ENCODE assay signal across 1 cellular context in the genomic region with DNA sequence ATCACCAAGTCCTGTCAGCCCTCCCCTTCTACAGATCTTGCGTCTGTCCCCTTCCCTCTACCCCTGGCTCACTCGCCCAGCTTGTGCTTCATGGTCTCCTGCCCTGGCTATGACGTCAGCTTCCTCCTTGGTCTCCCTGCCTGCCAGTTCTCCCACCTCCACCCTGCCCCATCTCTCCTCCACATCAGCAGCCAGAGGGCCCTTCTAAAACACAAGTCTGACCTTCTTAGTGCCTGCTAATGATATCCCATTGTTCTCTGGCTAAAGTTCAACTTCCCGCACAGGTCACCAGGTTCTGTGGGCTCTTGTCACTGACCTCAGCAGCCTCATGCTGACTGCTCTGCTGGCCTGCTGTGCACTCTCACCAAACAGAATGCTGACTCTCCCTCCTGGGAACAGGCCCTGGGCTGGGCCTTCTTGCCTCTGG.
TF ChIP-seq lines count a peak whose summit lies in the region.

No MANE protein-coding gene starts in this region.

TF ChIP-seq in HepG2, 621 proteins besides CTCF, POLR2A, EP300 and RAD21:
- TF ChIP-seq, protein P1, sequence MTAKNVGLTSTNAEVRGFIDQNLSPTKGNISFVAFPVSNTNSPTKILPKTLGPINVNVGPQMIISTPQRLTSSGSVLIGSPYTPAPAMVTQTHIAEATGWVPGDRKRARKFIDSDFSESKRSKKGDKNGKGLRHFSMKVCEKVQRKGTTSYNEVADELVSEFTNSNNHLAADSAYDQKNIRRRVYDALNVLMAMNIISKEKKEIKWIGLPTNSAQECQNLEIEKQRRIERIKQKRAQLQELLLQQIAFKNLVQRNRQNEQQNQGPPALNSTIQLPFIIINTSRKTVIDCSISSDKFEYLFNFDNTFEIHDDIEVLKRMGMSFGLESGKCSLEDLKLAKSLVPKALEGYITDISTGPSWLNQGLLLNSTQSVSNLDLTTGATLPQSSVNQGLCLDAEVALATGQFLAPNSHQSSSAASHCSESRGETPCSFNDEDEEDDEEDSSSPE (CRISPR knock-in tag; IDR thresholded peaks at IDR 0.05): no peak
- TF ChIP-seq IKZF1 (IDR thresholded peaks at IDR 0.05) (no peak), NAIF1 (CRISPR knock-in tag; IDR thresholded peaks at IDR 0.05; ENCODE audit: borderline replicate concordance) (no peak), CREB1 (IDR thresholded peaks at IDR 0.05) (peak; percentile 94), CREB1 (CRISPR knock-in tag; IDR thresholded peaks at IDR 0.05) (no peak), SOX6 (IDR thresholded peaks at IDR 0.05) (no peak), SOX6 (CRISPR knock-in tag; IDR thresholded peaks at IDR 0.05) (peak; percentile 59), ZNF292 (CRISPR knock-in tag; IDR thresholded peaks at IDR 0.05; ENCODE audit: borderline replicate concordance, low read depth) (peak; percentile 53; the same call in 1 of the 2 replicates), MXD4 (CRISPR knock-in tag; IDR thresholded peaks at IDR 0.05) (no peak), RELA (CRISPR knock-in tag; IDR thresholded peaks at IDR 0.05) (no peak), ZNF335 (CRISPR knock-in tag; IDR thresholded peaks at IDR 0.05) (0 out of 2 replicates have a peak, but pooled peaks have one; percentile 26), ATF7 (IDR thresholded peaks at IDR 0.05) (peak; percentile 92), ATF7 (CRISPR knock-in tag; IDR thresholded peaks at IDR 0.05) (no peak), FOXC1 (CRISPR knock-in tag; IDR thresholded peaks at IDR 0.05; ENCODE audit: borderline replicate concordance) (no peak), CCDC6 (CRISPR knock-in tag; IDR thresholded peaks at IDR 0.05) (no peak), PCBP1 (IDR thresholded peaks at IDR 0.05; ENCODE audit: borderline replicate concordance, low read depth, low read length) (no peak), SNAPC2 (CRISPR knock-in tag; IDR thresholded peaks at IDR 0.05) (no peak), NBN (conservative IDR thresholded peaks at IDR 0.05) (no peak), SALL1 (CRISPR knock-in tag; IDR thresholded peaks at IDR 0.05) (0 out of 2 replicates have a peak, but pooled peaks have one; percentile 28), SOX13 (IDR thresholded peaks at IDR 0.05) (no peak), SOX13 (CRISPR knock-in tag; conservative IDR thresholded peaks at IDR 0.05 in 1 of 2, IDR thresholded peaks at IDR 0.05 in 1 of 2) (peak in 1 of 2 experiments; percentile 61; a peak in 1 of 4 replicates), HNF4A (CRISPR knock-in tag; IDR thresholded peaks at IDR 0.05) (peak; percentile 23; the same call in 1 of the 2 replicates), GATA4 (IDR thresholded peaks at IDR 0.05; ENCODE audit: borderline replicate concordance, low read depth) (no peak), DMAP1 (CRISPR knock-in tag; IDR thresholded peaks at IDR 0.05) (no peak), ARNT2 (CRISPR knock-in tag; IDR thresholded peaks at IDR 0.05; ENCODE audit: low read depth) (no peak), HNRNPUL1 (IDR thresholded peaks at IDR 0.05; ENCODE audit: low read depth, low read length) (no peak), PHF21A (CRISPR knock-in tag; IDR thresholded peaks at IDR 0.05) (no peak), SOX5 (CRISPR knock-in tag; IDR thresholded peaks at IDR 0.05; ENCODE audit: borderline replicate concordance) (peak; percentile 45), U2AF1 (optimal IDR thresholded peaks at IDR 0.05; ENCODE audit: low read depth, low read length) (no peak)
- TF ChIP-seq, protein P2, sequence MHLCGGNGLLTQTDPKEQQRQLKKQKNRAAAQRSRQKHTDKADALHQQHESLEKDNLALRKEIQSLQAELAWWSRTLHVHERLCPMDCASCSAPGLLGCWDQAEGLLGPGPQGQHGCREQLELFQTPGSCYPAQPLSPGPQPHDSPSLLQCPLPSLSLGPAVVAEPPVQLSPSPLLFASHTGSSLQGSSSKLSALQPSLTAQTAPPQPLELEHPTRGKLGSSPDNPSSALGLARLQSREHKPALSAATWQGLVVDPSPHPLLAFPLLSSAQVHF (CRISPR knock-in tag; IDR thresholded peaks at IDR 0.05): no peak
- TF ChIP-seq, protein P3, sequence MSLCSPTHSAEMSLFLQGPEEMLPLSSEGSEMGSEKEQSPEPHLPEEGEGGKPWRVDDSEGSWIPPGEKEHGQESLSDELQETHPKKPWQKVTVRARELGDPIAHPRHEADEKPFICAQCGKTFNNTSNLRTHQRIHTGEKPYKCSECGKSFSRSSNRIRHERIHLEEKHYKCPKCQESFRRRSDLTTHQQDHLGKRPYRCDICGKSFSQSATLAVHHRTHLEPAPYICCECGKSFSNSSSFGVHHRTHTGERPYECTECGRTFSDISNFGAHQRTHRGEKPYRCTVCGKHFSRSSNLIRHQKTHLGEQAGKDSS (CRISPR knock-in tag; IDR thresholded peaks at IDR 0.05; ENCODE audit: borderline replicate concordance, low read depth): no peak
- TF ChIP-seq, protein P4, sequence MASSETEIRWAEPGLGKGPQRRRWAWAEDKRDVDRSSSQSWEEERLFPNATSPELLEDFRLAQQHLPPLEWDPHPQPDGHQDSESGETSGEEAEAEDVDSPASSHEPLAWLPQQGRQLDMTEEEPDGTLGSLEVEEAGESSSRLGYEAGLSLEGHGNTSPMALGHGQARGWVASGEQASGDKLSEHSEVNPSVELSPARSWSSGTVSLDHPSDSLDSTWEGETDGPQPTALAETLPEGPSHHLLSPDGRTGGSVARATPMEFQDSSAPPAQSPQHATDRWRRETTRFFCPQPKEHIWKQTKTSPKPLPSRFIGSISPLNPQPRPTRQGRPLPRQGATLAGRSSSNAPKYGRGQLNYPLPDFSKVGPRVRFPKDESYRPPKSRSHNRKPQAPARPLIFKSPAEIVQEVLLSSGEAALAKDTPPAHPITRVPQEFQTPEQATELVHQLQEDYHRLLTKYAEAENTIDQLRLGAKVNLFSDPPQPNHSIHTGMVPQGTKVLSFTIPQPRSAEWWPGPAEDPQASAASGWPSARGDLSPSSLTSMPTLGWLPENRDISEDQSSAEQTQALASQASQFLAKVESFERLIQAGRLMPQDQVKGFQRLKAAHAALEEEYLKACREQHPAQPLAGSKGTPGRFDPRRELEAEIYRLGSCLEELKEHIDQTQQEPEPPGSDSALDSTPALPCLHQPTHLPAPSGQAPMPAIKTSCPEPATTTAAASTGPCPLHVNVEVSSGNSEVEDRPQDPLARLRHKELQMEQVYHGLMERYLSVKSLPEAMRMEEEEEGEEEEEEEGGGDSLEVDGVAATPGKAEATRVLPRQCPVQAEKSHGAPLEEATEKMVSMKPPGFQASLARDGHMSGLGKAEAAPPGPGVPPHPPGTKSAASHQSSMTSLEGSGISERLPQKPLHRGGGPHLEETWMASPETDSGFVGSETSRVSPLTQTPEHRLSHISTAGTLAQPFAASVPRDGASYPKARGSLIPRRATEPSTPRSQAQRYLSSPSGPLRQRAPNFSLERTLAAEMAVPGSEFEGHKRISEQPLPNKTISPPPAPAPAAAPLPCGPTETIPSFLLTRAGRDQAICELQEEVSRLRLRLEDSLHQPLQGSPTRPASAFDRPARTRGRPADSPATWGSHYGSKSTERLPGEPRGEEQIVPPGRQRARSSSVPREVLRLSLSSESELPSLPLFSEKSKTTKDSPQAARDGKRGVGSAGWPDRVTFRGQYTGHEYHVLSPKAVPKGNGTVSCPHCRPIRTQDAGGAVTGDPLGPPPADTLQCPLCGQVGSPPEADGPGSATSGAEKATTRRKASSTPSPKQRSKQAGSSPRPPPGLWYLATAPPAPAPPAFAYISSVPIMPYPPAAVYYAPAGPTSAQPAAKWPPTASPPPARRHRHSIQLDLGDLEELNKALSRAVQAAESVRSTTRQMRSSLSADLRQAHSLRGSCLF (CRISPR knock-in tag; IDR thresholded peaks at IDR 0.05; ENCODE audit: borderline replicate concordance): no peak
- TF ChIP-seq, protein P5, sequence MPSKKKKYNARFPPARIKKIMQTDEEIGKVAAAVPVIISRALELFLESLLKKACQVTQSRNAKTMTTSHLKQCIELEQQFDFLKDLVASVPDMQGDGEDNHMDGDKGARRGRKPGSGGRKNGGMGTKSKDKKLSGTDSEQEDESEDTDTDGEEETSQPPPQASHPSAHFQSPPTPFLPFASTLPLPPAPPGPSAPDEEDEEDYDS (CRISPR knock-in tag; IDR thresholded peaks at IDR 0.05): no peak
